ENCODE assay signal across 35 cellular contexts in genomic region chr11:46705070-46705688, GRCh38. TPM values are rescaled to one million over a fixed set of nuclear protein-coding genes. Genes with fewer than 3 reads are reported as not detected.
"Had no signal": no experiment of that assay in that cellular context is flagged by ENCODE, and none has a peak within 500 bp of the region (broad histone marks: within the 10 kb centered on the region; RNA-seq: fewer than 3 reads in every experiment).

No MANE protein-coding gene starts in this region.

- H3K27ac ChIP-seq: colonic mucosa, epithelial cell of prostate, esophagus squamous epithelium, gastrocnemius medialis, heart right ventricle, left lung, lower lobe of right lung had no signal

- H3K4me3 Mint-ChIP-seq: dendritic cell treated with granulocyte-macrophage colony-stimulating factor and Interleukin-4, amounts not matched to agents 40 ng/mL and 50 ng/mL, for 4 days; effector memory CD8-positive, alpha-beta T cell; endodermal cell; mesothelial cell of epicardium had no signal

- H3K4me3 ChIP-seq: colonic mucosa, esophagus squamous epithelium, gastrocnemius medialis, heart right ventricle, left lung, lower lobe of right lung, mucosa of descending colon had no signal

- ATAC-seq: effector memory CD8-positive, alpha-beta T cell; esophagus mucosa; gastrocnemius medialis; heart right ventricle; left cardiac atrium; left lung; left ventricle myocardium superior; lower lobe of right lung; mucosa of descending colon had no signal

- H3K27me3 Mint-ChIP-seq: dendritic cell treated with granulocyte-macrophage colony-stimulating factor and Interleukin-4, amounts not matched to agents 40 ng/mL and 50 ng/mL, for 4 days; effector memory CD8-positive, alpha-beta T cell; naive B cell had no signal

- DNase-seq: colonic mucosa; cortex of kidney; effector CD8-positive, alpha-beta T cell; effector memory CD8-positive, alpha-beta T cell; endodermal cell; erythroblast; esophagus squamous epithelium; foreskin fibroblast; foreskin melanocyte; gastrocnemius medialis; glutamatergic neuron; head of caudate nucleus; heart right ventricle; hippocampal formation; left cardiac atrium; left ventricle myocardium superior; lower lobe of right lung; mesenchymal stem cell; mucosa of descending colon; naive B cell had no signal

- FAIRE-seq: endometrium, islet of Langerhans, keratinocyte had no signal

- H3K27me3 ChIP-seq: colonic mucosa, esophagus squamous epithelium, gastrocnemius medialis, heart right ventricle, left lung had no signal

- H3K27ac Mint-ChIP-seq: dendritic cell treated with granulocyte-macrophage colony-stimulating factor and Interleukin-4, amounts not matched to agents 40 ng/mL and 50 ng/mL, for 4 days; effector memory CD8-positive, alpha-beta T cell; mesothelial cell of epicardium; naive B cell had no signal

- H3K9me3 Mint-ChIP-seq: dendritic cell treated with granulocyte-macrophage colony-stimulating factor and Interleukin-4, amounts not matched to agents 40 ng/mL and 50 ng/mL, for 4 days; effector memory CD8-positive, alpha-beta T cell; endodermal cell; mesothelial cell of epicardium; naive B cell had no signal

- H3K9me3 ChIP-seq: colonic mucosa, esophagus squamous epithelium, gastrocnemius medialis, heart right ventricle, left lung, lower lobe of right lung, mucosa of descending colon had no signal

RNA-seq across cellular contexts. Expression of gene F2, which starts 13.8 kb away (rescaled TPM):
- total RNA-seq: dermis microvascular lymphatic vessel endothelial cell, esophagus mucosa, glomerular endothelial cell, kidney epithelial cell, left cardiac atrium, left lung, left ventricle myocardium superior, lower leg skin, lower lobe of right lung, lung microvascular endothelial cell, mesenteric fat pad, mesothelial cell of epicardium, myocyte had no signal
- polyA plus RNA-seq: keratinocyte had no signal
